16 cellular contexts compared by ENCODE assay signal in the genomic region with DNA sequence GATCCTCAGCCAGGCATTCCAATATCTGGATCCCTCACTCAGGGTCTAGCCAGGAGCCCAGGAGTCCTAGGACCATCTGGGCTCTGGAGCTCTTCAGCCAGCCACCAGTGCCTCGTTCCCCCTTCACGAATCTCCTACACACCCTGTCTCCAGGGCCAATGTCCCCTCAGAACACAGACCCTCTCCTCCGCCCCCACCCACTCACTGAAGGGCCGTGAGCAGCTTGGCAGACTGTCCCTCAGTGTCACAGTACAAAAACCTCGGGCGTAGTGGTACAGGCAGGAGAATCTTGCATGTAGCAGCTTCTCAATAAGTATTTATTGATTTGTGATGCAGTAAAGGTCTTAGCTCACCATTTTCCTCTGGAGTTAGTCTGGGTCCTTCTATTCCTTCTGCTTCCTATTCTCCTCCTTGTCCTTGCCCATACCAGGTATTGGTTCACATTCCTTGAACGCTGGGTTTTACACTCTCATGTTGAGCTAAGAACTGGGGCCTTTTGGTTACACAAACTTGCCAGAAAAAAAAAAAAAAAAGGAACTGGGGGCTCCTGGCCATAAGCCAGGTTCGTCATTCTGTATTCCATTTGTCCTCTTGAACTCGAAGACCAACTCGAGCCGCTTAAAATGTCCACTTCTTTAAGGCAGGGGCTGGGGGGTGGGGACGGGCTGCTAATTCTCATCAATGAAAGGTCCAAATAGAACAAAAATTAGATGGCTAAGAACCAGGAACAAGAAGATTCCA.
DNase-seq lines count a peak whose midpoint lies in the region; ATAC-seq and TF ChIP-seq lines count a peak whose summit lies in the region.
"Had no signal": no experiment of that assay in that cellular context is flagged by ENCODE, and none has a peak within 500 bp of the region (broad histone marks: within the 10 kb centered on the region; RNA-seq: fewer than 3 reads in every experiment).

No MANE protein-coding gene starts in this region.

- peak overlapping the region; percentile 65 for H3K27ac ChIP-seq in SU-DHL-6 (ENCODE audit: low read depth, low read length)
- H3K27ac ChIP-seq: KMS-11, parathyroid adenoma had no signal

- no peak for ATAC-seq in memory B cell (ENCODE audit: low read depth)
- no peak for ATAC-seq in stimulated activated naive CD8-positive, alpha-beta T cell treated with anti-CD3 and anti-CD28 coated beads, Interleukin-15, amount 100 ng/mL, for 72 hours
- no peak for ATAC-seq in GM18868 (IDR thresholded peaks at IDR 0.05; ENCODE audit: unreplicated experiment)

- peaks cover 33% of the 10 kb centered on the region for H3K79me2 ChIP-seq in SU-DHL-6 (ENCODE audit: insufficient read depth, low read length)
- H3K79me2 ChIP-seq: parathyroid adenoma had no signal

- TF ChIP-seq CTCF in SU-DHL-6 (IDR thresholded peaks at IDR 0.05; ENCODE audit: insufficient read depth, low read length, poor library complexity, severe bottlenecking): no peak

- H3K4me3 ChIP-seq in SU-DHL-6 (ENCODE audit: insufficient read depth, low read length, poor library complexity, severe bottlenecking): peak overlapping the region; percentile 67
- H3K4me3 ChIP-seq: smooth muscle cell had no signal

- no peak overlapping the region for H2AFZ ChIP-seq in SU-DHL-6 (ENCODE audit: low read depth, low read length, severe bottlenecking)
- H2AFZ ChIP-seq: parathyroid adenoma had no signal

- no peaks in the 10 kb centered on the region for H3K9me2 ChIP-seq in SU-DHL-6 (replicated peaks; ENCODE audit: insufficient read depth, low read length)

- no peaks in the 10 kb centered on the region for H4K20me1 ChIP-seq in SU-DHL-6 (ENCODE audit: low read depth, low read length)

- no peaks in the 10 kb centered on the region for H3K27me3 ChIP-seq in SU-DHL-6 (ENCODE audit: low read length)

- H3K27me3 Mint-ChIP-seq in activated naive CD4-positive, alpha-beta T cell treated with anti-CD3 and anti-CD28 coated beads, Interleukin-2, amount 10 ng/mL, durations not matched to agents 7 days and 5 days: peaks cover 26% of the 10 kb centered on the region
- H3K27me3 Mint-ChIP-seq in memory B cell: no peaks in the 10 kb centered on the region
- no peaks in the 10 kb centered on the region for H3K27me3 Mint-ChIP-seq in stimulated activated naive CD8-positive, alpha-beta T cell treated with anti-CD3 and anti-CD28 coated beads, Interleukin-15, amount 100 ng/mL, for 72 hours

- H3K36me3 Mint-ChIP-seq in activated naive CD4-positive, alpha-beta T cell treated with anti-CD3 and anti-CD28 coated beads, Interleukin-2, amount 10 ng/mL, durations not matched to agents 7 days and 5 days: peaks cover 5% of the 10 kb centered on the region
- H3K36me3 Mint-ChIP-seq in memory B cell: peaks cover 39% of the 10 kb centered on the region

- peak overlapping the region; percentile 71 for H3K9ac ChIP-seq in SU-DHL-6 (ENCODE audit: low read length)
- H3K9ac ChIP-seq: KMS-11, parathyroid adenoma had no signal

- no peaks in the 10 kb centered on the region for H3K36me3 ChIP-seq in SU-DHL-6 (ENCODE audit: low read length)

- H3K9me3 ChIP-seq in SU-DHL-6 (ENCODE audit: insufficient read depth, low read length): no peaks in the 10 kb centered on the region

- H3K27ac Mint-ChIP-seq in activated naive CD4-positive, alpha-beta T cell treated with anti-CD3 and anti-CD28 coated beads, Interleukin-2, amount 10 ng/mL, durations not matched to agents 7 days and 5 days: peak overlapping the region; percentile 60
- peak overlapping the region; percentile 97 for H3K27ac Mint-ChIP-seq in memory B cell
- H3K27ac Mint-ChIP-seq in stimulated activated naive CD8-positive, alpha-beta T cell treated with anti-CD3 and anti-CD28 coated beads, Interleukin-15, amount 100 ng/mL, for 72 hours: peak overlapping the region; percentile 48 to 61
- H3K27ac Mint-ChIP-seq: activated T-helper 1 cell treated with anti-CD3 and anti-CD28 coated beads, Interleukin-12 subunit alpha, Interleukin-12 subunit beta, Interleukin-2, Interleukin-4 antibody, amounts not matched to agents 30 ng/mL and 10 ng/mL and 1 ng/mL, durations not matched to agents 14 hours and 24 hours and 36 hours had no signal

- peaks cover 49% of the 10 kb centered on the region for H3K4me1 Mint-ChIP-seq in activated naive CD4-positive, alpha-beta T cell treated with anti-CD3 and anti-CD28 coated beads, Interleukin-2, amount 10 ng/mL, durations not matched to agents 7 days and 5 days
- H3K4me1 Mint-ChIP-seq in memory B cell: peaks cover 59% of the 10 kb centered on the region
- peaks cover 90% of the 10 kb centered on the region for H3K4me1 Mint-ChIP-seq in stimulated activated naive CD8-positive, alpha-beta T cell treated with anti-CD3 and anti-CD28 coated beads, Interleukin-15, amount 100 ng/mL, for 72 hours

- H3F3A ChIP-seq in SU-DHL-6 (ENCODE audit: insufficient read depth): peaks cover 20% of the 10 kb centered on the region

- H3K9me3 Mint-ChIP-seq in activated naive CD4-positive, alpha-beta T cell treated with anti-CD3 and anti-CD28 coated beads, Interleukin-2, amount 10 ng/mL, durations not matched to agents 7 days and 5 days: no peaks in the 10 kb centered on the region
- no peaks in the 10 kb centered on the region for H3K9me3 Mint-ChIP-seq in memory B cell
- H3K9me3 Mint-ChIP-seq in stimulated activated naive CD8-positive, alpha-beta T cell treated with anti-CD3 and anti-CD28 coated beads, Interleukin-15, amount 100 ng/mL, for 72 hours: no peaks in the 10 kb centered on the region
- H3K9me3 Mint-ChIP-seq: activated T-helper 1 cell treated with anti-CD3 and anti-CD28 coated beads, Interleukin-12 subunit alpha, Interleukin-12 subunit beta, Interleukin-2, Interleukin-4 antibody, amounts not matched to agents 30 ng/mL and 10 ng/mL and 1 ng/mL, durations not matched to agents 14 hours and 24 hours and 36 hours had no signal

- no peak for DNase-seq in activated naive CD4-positive, alpha-beta T cell treated with anti-CD3 and anti-CD28 coated beads, Interleukin-2, amount 10 ng/mL, durations not matched to agents 7 days and 5 days
- DNase-seq in activated naive CD4-positive, alpha-beta T cell (lab: John Stamatoyannopoulos, UW): no peak
- DNase-seq in memory B cell (ENCODE audit: low spot score in 2 of 2): peak in 1 of 2 donors; percentile 27
- no peak for DNase-seq in stimulated activated naive CD8-positive, alpha-beta T cell treated with anti-CD3 and anti-CD28 coated beads, Interleukin-15, amount 100 ng/mL, for 72 hours
- no peak for DNase-seq in NCI-H524 treated with DMSO at 0.1 percent for 48 hours (lab: John Stamatoyannopoulos, UW)
- no peak for DNase-seq in NCI-H524 (lab: John Stamatoyannopoulos, UW)
- DNase-seq: glutamatergic neuron; NCI-H1417; SHP77; stimulated activated naive CD4-positive, alpha-beta T cell treated with Interleukin-2 at 50 U/mL for 16 hours had no signal

- peak overlapping the region; percentile 80 for H3K4me2 ChIP-seq in SU-DHL-6 (ENCODE audit: low read depth, low read length, poor library complexity, severe bottlenecking)
- H3K4me2 ChIP-seq: KMS-11 had no signal

- CTCF ChIA-PET in activated naive CD4-positive, alpha-beta T cell treated with anti-CD3 and anti-CD28 coated beads, Interleukin-2, amount 10 ng/mL, durations not matched to agents 7 days and 5 days (lab: Charles Lee): interaction anchor here (1.0 kb wide), 1 partner anchor 16 kb away, joined by 4 read pairs; no protein-coding TSS in a partner anchor

- no peak overlapping the region for H3K4me3 Mint-ChIP-seq in activated naive CD4-positive, alpha-beta T cell treated with anti-CD3 and anti-CD28 coated beads, Interleukin-2, amount 10 ng/mL, durations not matched to agents 7 days and 5 days
- peak overlapping the region; percentile 88 for H3K4me3 Mint-ChIP-seq in memory B cell
- peak overlapping the region in 1 of 2 donors; percentile 52 for H3K4me3 Mint-ChIP-seq in stimulated activated naive CD8-positive, alpha-beta T cell treated with anti-CD3 and anti-CD28 coated beads, Interleukin-15, amount 100 ng/mL, for 72 hours
- H3K4me3 Mint-ChIP-seq: activated T-helper 1 cell treated with anti-CD3 and anti-CD28 coated beads, Interleukin-12 subunit alpha, Interleukin-12 subunit beta, Interleukin-2, Interleukin-4 antibody, amounts not matched to agents 30 ng/mL and 10 ng/mL and 1 ng/mL, durations not matched to agents 14 hours and 24 hours and 36 hours had no signal
